Comparison of ENCODE assay signal across 8 cellular contexts in the genomic region with DNA sequence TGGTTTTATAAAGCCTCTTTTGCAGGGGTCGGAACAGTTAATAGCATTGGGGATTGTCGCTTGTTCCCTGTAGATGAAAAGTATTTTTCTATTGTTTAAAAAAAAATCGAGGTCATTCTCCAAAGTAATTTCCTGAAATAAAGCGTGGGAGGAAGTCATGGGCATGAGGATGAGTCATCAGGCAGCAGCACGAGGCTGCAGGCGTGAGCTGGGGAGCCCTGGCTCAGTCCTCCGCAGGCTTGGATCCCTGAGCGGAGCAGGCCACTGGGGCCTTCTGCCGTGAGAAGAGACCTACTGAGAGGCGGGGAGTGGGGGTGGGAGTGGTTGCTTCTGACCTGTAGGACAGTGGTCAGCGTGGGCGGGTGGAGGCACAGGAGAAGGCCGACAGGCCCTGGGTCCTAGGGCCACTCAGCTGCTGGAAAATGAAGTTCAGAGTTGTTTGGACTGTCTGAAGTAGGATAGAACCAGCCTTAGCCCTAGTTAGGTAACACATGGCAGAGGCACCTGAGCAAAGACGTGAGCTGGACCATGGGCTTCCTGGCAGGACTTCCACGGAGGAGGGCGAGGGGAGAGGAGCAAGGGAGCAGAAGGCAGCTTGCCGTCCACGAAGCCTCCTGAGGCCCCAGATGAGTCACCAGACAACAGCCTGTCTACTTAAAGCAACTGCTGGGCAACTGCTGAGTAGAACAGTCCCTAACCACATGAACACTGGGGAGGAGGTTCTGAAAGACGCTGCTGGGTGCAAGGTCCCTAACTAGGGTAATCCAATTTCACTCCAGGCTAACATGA. TPM values are rescaled to one million over a fixed set of nuclear protein-coding genes. Genes with fewer than 3 reads are reported as not detected.
A peak's percentile ranks its signal among the peaks of the same experiment; 100 is the strongest.
DNase-seq lines count a peak whose midpoint lies in the region; ATAC-seq and TF ChIP-seq lines count a peak whose summit lies in the region.

No MANE protein-coding gene starts in this region.

- H3K27me3 Mint-ChIP-seq in activated CD4-positive, alpha-beta T cell treated with anti-CD3 and anti-CD28 coated beads, Interleukin-2, amount 10 ng/mL, durations not matched to agents 7 days and 5 days: no peaks in the 10 kb centered on the region

- H3K27ac ChIP-seq in HUES48 (ENCODE audit: low read depth, low read length) (peak overlapping the region; percentile 83), muscle layer of duodenum (ENCODE audit: low read length) (peak overlapping the region; percentile 90), tibial artery (peak overlapping the region; percentile 97)

- H3K4me3 ChIP-seq in HUES48 (ENCODE audit: low read depth, low read length): no peak overlapping the region
- H3K4me3 ChIP-seq in epithelial cell of esophagus (ENCODE audit: low read length): no peak overlapping the region
- H3K4me3 ChIP-seq in muscle layer of duodenum (ENCODE audit: low read depth in 1 of 2, low read length in 2 of 2): no peak overlapping the region
- H3K4me3 ChIP-seq in tibial artery: peak overlapping the region in 1 of 2 donors; percentile 21

- peaks cover 11% of the 10 kb centered on the region for H3K9me3 Mint-ChIP-seq in activated CD4-positive, alpha-beta T cell treated with anti-CD3 and anti-CD28 coated beads, Interleukin-2, amount 10 ng/mL, durations not matched to agents 7 days and 5 days

- H3K27me3 ChIP-seq in HUES48 (ENCODE audit: control insufficient read depth, insufficient read depth, low read length): no peaks in the 10 kb centered on the region
- no peaks in the 10 kb centered on the region for H3K27me3 ChIP-seq in muscle layer of duodenum (ENCODE audit: low read depth, low read length)
- no peaks in the 10 kb centered on the region for H3K27me3 ChIP-seq in tibial artery

- H3K4me1 ChIP-seq in HUES48 (ENCODE audit: control insufficient read depth, insufficient read depth, low read length): peaks cover 21% of the 10 kb centered on the region
- peaks cover 12 to 16% of the 10 kb centered on the region in 2 donors for H3K4me1 ChIP-seq in muscle layer of duodenum (ENCODE audit: control insufficient read depth in 1 of 2, insufficient read depth in 2 of 2, low read length in 2 of 2)
- H3K4me1 ChIP-seq in tibial artery: peaks cover 0 to 51% (median 42%) of the 10 kb centered on the region in 4 donors

- H3K36me3 Mint-ChIP-seq in activated CD4-positive, alpha-beta T cell treated with anti-CD3 and anti-CD28 coated beads, Interleukin-2, amount 10 ng/mL, durations not matched to agents 7 days and 5 days (ENCODE audit: low read depth): peaks cover 14% of the 10 kb centered on the region

- ATAC-seq in GM21423 (IDR thresholded peaks at IDR 0.05; ENCODE audit: unreplicated experiment): no peak

- no peak overlapping the region for H3K4me3 Mint-ChIP-seq in activated CD4-positive, alpha-beta T cell treated with anti-CD3 and anti-CD28 coated beads, Interleukin-2, amount 10 ng/mL, durations not matched to agents 7 days and 5 days

- TF ChIP-seq CTCF in epithelial cell of esophagus (IDR thresholded peaks at IDR 0.05; ENCODE audit: insufficient read depth, low read depth, low read length, missing control alignments): no peak
- no peak for TF ChIP-seq CTCF in tibial artery (IDR thresholded peaks at IDR 0.05)

- POLR2A ChIA-PET in activated CD4-positive, alpha-beta T cell treated with anti-CD3 and anti-CD28 coated beads, Interleukin-2, amount 10 ng/mL, durations not matched to agents 7 days and 5 days (lab: Charles Lee): no interaction called here

- peaks cover 37% of the 10 kb centered on the region for H3K4me1 Mint-ChIP-seq in activated CD4-positive, alpha-beta T cell treated with anti-CD3 and anti-CD28 coated beads, Interleukin-2, amount 10 ng/mL, durations not matched to agents 7 days and 5 days

- peak overlapping the region; percentile 62 for H3K27ac Mint-ChIP-seq in activated CD4-positive, alpha-beta T cell treated with anti-CD3 and anti-CD28 coated beads, Interleukin-2, amount 10 ng/mL, durations not matched to agents 7 days and 5 days

- H3K36me3 ChIP-seq in HUES48 (ENCODE audit: control insufficient read depth, insufficient read depth, low read length) (no peaks in the 10 kb centered on the region), muscle layer of duodenum (ENCODE audit: control insufficient read depth in 1 of 2, insufficient read depth in 2 of 2, low read length in 2 of 2) (peaks cover 0 to 7% of the 10 kb centered on the region in 2 donors), tibial artery (no peaks in the 10 kb centered on the region)

- H3K9me3 ChIP-seq in HUES48 (ENCODE audit: control insufficient read depth, insufficient read depth, low read length) (no peaks in the 10 kb centered on the region), muscle layer of duodenum (ENCODE audit: control insufficient read depth in 1 of 2, low read length in 2 of 2) (no peaks in the 10 kb centered on the region), tibial artery (peaks cover 0 to 4% (median 0%) of the 10 kb centered on the region in 3 donors)

- CTCF ChIA-PET in activated CD4-positive, alpha-beta T cell treated with anti-CD3 and anti-CD28 coated beads, Interleukin-2, amount 10 ng/mL, durations not matched to agents 7 days and 5 days (lab: Charles Lee): interaction anchor here (0.6 to 2.3 kb wide), 9 partner anchors 9 to 57 kb away, joined by 3 to 11 read pairs (median 4); a partner anchor contains a TSS

- DNase-seq in GM03348 (ENCODE audit: low spot score) (peak; percentile 95), epithelial cell of esophagus (ENCODE audit: low read depth) (peak; percentile 92), tibial artery (peak; percentile 94 to 96), NK-92 (lab: John Stamatoyannopoulos, UW; ENCODE audit: unreplicated experiment) (no peak)
- DNase-seq in activated CD4-positive, alpha-beta T cell treated with anti-CD3 and anti-CD28 coated beads, Interleukin-2, amount 10 ng/mL, durations not matched to agents 7 days and 5 days: no peak

- intact Hi-C loops in tibial artery (cut with DNase I; ENCODE audit: low total_unique reads): no loop called here

- no peak overlapping the region for H3K9ac ChIP-seq in HUES48 (ENCODE audit: low read depth, low read length)

RNA-seq across cellular contexts. Expression of a gene that starts 21.1 kb away (rescaled TPM):
- 10 to 100 TPM; 39.1 to 41.6 TPM for total RNA-seq in activated CD4-positive, alpha-beta T cell treated with anti-CD3 and anti-CD28 coated beads, Interleukin-2, amount 10 ng/mL, durations not matched to agents 7 days and 5 days

RNA-seq across cellular contexts. Expression of a gene that starts 56.5 kb away (rescaled TPM):
- 100 to 1,000 TPM in 1 of 2 experiments, 10 to 100 TPM in 1; 94.3 to 118 TPM for total RNA-seq in activated CD4-positive, alpha-beta T cell treated with anti-CD3 and anti-CD28 coated beads, Interleukin-2, amount 10 ng/mL, durations not matched to agents 7 days and 5 days

Comparison
In these comparisons a context has a peak if more than half of its experiments do, and no peak if none do; other contexts are left out.
1. DNase-seq: peak in GM03348 (single experiment), epithelial cell of esophagus (single experiment) and tibial artery (2 of 2); none in activated CD4-positive, alpha-beta T cell treated with anti-CD3 and anti-CD28 coated beads, Interleukin-2, amount 10 ng/mL, durations not matched to agents 7 days and 5 days (single experiment) and NK-92 (single experiment).
2. Peak in every context shown above with its lines, with median percentiles within 50 percentile points of each other: H3K27ac ChIP-seq.